15 cellular contexts compared by ENCODE assay signal in genomic region chr9:11457809-11458785, GRCh38.
DNase-seq lines count a peak whose midpoint lies in the region; ATAC-seq and TF ChIP-seq lines count a peak whose summit lies in the region.
"Had no signal": no experiment of that assay in that cellular context is flagged by ENCODE, and none has a peak within 500 bp of the region (broad histone marks: within the 10 kb centered on the region; RNA-seq: fewer than 3 reads in every experiment).

No MANE protein-coding gene starts in this region.

- ATAC-seq in Right ventricle myocardium superior (ENCODE audit: poor library complexity) (no peak), HG03354 (IDR thresholded peaks at IDR 0.05; ENCODE audit: poor library complexity, severe bottlenecking, unreplicated experiment) (no peak)
- ATAC-seq: K562; stimulated activated memory B cell treated with anti-CD40 and anti-IgM and Interleukin-4, amounts not matched to agents 10 μg/mL and 1 μg/mL and 100 μg/mL, for 72 hours had no signal

- no peak overlapping the region for H3K9ac ChIP-seq in OCI-LY3 (ENCODE audit: low read length)
- no peak overlapping the region for H3K9ac ChIP-seq in smooth muscle cell (ENCODE audit: low read depth)

- 45% methylated on average over 6 of the region's 6 CpGs for WGBS in hepatocyte (ENCODE audit: low lambda C conversion rate, missing lambda C conversion rate)
- 16% methylated on average over 6 of the region's 6 CpGs for WGBS in smooth muscle cell (ENCODE audit: low lambda C conversion rate)

- no peaks in the 10 kb centered on the region for H3K27me3 ChIP-seq in cardiac muscle cell
- no peaks in the 10 kb centered on the region for H3K27me3 ChIP-seq in OCI-LY3 (ENCODE audit: low read depth, low read length)
- no peaks in the 10 kb centered on the region for H3K27me3 ChIP-seq in hepatocyte
- H3K27me3 ChIP-seq in smooth muscle cell (ENCODE audit: low read depth): no peaks in the 10 kb centered on the region

- H3K4me2 ChIP-seq in OCI-LY3 (ENCODE audit: low read length) (no peak overlapping the region), hepatocyte (peak overlapping the region; percentile 56), smooth muscle cell (peak overlapping the region; percentile 74)

- no peaks in the 10 kb centered on the region for H3K9me3 ChIP-seq in cardiac muscle cell (ENCODE audit: low read depth)
- no peaks in the 10 kb centered on the region for H3K9me3 ChIP-seq in OCI-LY3 (ENCODE audit: insufficient read depth, low read length)
- H3K9me3 ChIP-seq in hepatocyte (ENCODE audit: low read depth): no peaks in the 10 kb centered on the region
- no peaks in the 10 kb centered on the region for H3K9me3 ChIP-seq in smooth muscle cell (replicated peaks; ENCODE audit: low read depth)

- H2AFZ ChIP-seq in OCI-LY3 (ENCODE audit: low read depth, low read length) (peak overlapping the region; percentile 57; the same call in 1 of the 2 replicates), hepatocyte (peak overlapping the region; percentile 17), smooth muscle cell (ENCODE audit: low read depth) (peak overlapping the region; percentile 11)

- H3F3A ChIP-seq in smooth muscle cell (ENCODE audit: low read depth): peaks cover 9% of the 10 kb centered on the region

- H3K79me2 ChIP-seq in OCI-LY3 (ENCODE audit: low read length) (no peaks in the 10 kb centered on the region), hepatocyte (no peaks in the 10 kb centered on the region), smooth muscle cell (ENCODE audit: low read depth) (no peaks in the 10 kb centered on the region)

- TF ChIP-seq CTCF in cardiac muscle cell (IDR thresholded peaks at IDR 0.05; ENCODE audit: low read depth, low read length): no peak
- TF ChIP-seq CTCF in OCI-LY3 (IDR thresholded peaks at IDR 0.05; ENCODE audit: low read depth, low read length): no peak
- no peak for TF ChIP-seq CTCF in hepatocyte (IDR thresholded peaks at IDR 0.05; ENCODE audit: poor library complexity)
- TF ChIP-seq CTCF in smooth muscle cell (IDR thresholded peaks at IDR 0.05; ENCODE audit: borderline replicate concordance, insufficient read depth, poor library complexity, severe bottlenecking): no peak

- H3K4me1 ChIP-seq in cardiac muscle cell (ENCODE audit: low read depth) (peaks cover 12% of the 10 kb centered on the region), OCI-LY3 (ENCODE audit: low read length) (no peaks in the 10 kb centered on the region), hepatocyte (ENCODE audit: insufficient read depth) (peaks cover 9% of the 10 kb centered on the region), smooth muscle cell (ENCODE audit: low read depth) (peaks cover 13% of the 10 kb centered on the region)

- H3K9me2 ChIP-seq in hepatocyte (replicated peaks; ENCODE audit: insufficient read depth): no peaks in the 10 kb centered on the region

- intact Hi-C loops in Right ventricle myocardium superior (cut with DNase I): no loop called here

- H3K27ac ChIP-seq in cardiac muscle cell (peak overlapping the region; percentile 28), OCI-LY3 (ENCODE audit: low read length) (no peak overlapping the region), hepatocyte (peak overlapping the region; percentile 5), smooth muscle cell (ENCODE audit: low read depth) (peak overlapping the region; percentile 67)

- DNase-seq in cardiac muscle cell (ENCODE audit: low read depth in 1 of 2, low spot score in 1 of 2): peak in 1 of 2 donors; percentile 45
- DNase-seq in Right ventricle myocardium superior: no peak
- DNase-seq in hepatocyte (ENCODE audit: low spot score): peak; percentile 22
- DNase-seq in smooth muscle cell (lab: John Stamatoyannopoulos, UW; ENCODE audit: unreplicated experiment): no peak
- DNase-seq in activated effector memory CD4-positive, alpha-beta T cell treated with anti-CD3 and anti-CD28 coated beads, Interleukin-2, amount 50 U/mL, for 16 hours: no peak
- DNase-seq in Ammon's horn (ENCODE audit: low spot score): no peak
- DNase-seq: activated CD4-positive, alpha-beta T cell treated with anti-CD3 and anti-CD28 coated beads for 1 hour; activated T-cell treated with anti-CD3 and anti-CD28 coated beads, Interleukin-2, amount 50 U/mL, for 48 hours; head of caudate nucleus; HFFc6; stimulated activated CD4-positive, alpha-beta T cell treated with anti-CD3 and anti-CD28 coated beads, Interleukin-2, amount 100 ng/mL, for 48 hours had no signal

- H3K36me3 ChIP-seq in cardiac muscle cell (no peaks in the 10 kb centered on the region), OCI-LY3 (replicated peaks; ENCODE audit: low read depth, low read length) (no peaks in the 10 kb centered on the region), hepatocyte (replicated peaks; ENCODE audit: insufficient read depth, low read depth) (no peaks in the 10 kb centered on the region), smooth muscle cell (ENCODE audit: low read depth) (no peaks in the 10 kb centered on the region)

- H3K4me3 ChIP-seq in cardiac muscle cell (no peak overlapping the region), OCI-LY3 (ENCODE audit: low read length) (no peak overlapping the region), hepatocyte (no peak overlapping the region), smooth muscle cell (peak overlapping the region; percentile 30)
- H3K4me3 ChIP-seq: K562 had no signal

- H4K20me1 ChIP-seq in OCI-LY3 (ENCODE audit: insufficient read depth, low read length) (no peaks in the 10 kb centered on the region), hepatocyte (ENCODE audit: insufficient read depth, poor library complexity, severe bottlenecking) (no peaks in the 10 kb centered on the region), smooth muscle cell (ENCODE audit: low read depth) (no peaks in the 10 kb centered on the region)
